Comparison of ENCODE assay signal across 8 cellular contexts in the genomic region with DNA sequence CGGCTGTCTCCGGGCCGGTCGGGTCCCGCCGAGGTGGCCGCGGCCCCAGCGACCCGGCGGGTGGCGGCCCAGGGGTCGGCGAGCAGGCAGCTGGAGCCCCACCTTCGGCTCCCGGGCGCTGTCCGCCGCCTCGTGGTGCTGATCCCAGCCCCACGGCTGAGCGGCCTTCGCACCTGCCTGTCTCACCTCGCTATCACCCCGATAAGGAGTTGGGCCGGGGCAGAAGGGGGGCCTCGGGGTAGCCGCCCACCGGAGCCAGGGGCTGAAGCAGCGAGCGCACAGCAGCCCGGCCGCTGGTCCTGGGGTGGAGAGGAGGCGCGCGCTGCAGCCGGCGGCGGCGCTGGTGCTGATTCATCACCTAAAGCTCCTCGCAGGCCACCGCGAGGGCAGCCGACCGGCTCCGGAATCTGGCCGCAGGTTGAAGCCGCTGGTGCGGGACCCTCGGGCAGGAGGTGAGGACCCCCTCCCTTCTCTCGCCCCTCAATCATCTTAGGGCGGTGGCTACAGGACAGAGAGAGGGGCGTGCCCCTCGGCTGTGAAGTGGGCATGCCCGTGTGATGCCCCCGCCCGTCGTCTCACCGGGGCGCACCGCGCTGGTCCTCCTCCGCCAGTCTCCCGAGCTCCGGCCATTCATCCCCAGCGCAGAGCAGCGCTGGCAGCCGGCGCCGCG. TPM values are rescaled to one million over a fixed set of nuclear protein-coding genes. Genes with fewer than 3 reads are reported as not detected.
DNase-seq lines count a peak whose midpoint lies in the region; ATAC-seq and TF ChIP-seq lines count a peak whose summit lies in the region.

No MANE protein-coding gene starts in this region.

- no peaks in the 10 kb centered on the region for H3K36me3 ChIP-seq in CD4-positive, CD25-positive, alpha-beta regulatory T cell (ENCODE audit: control insufficient read depth, insufficient read depth, low read length)
- no peaks in the 10 kb centered on the region for H3K36me3 ChIP-seq in neural progenitor cell

- H3K4me1 Mint-ChIP-seq in CD4-positive, CD25-positive, alpha-beta regulatory T cell, result peaks cover 0 to 15% (median 0%) of the 10 kb centered on the region in 4 donors
- peaks cover 4% of the 10 kb centered on the region for H3K4me1 Mint-ChIP-seq in neural progenitor cell

- H3K27me3 ChIP-seq in CD4-positive, CD25-positive, alpha-beta regulatory T cell (ENCODE audit: control insufficient read depth, insufficient read depth, low read length), result peaks cover 21% of the 10 kb centered on the region
- H3K27me3 ChIP-seq in neural progenitor cell, result peaks cover 97% of the 10 kb centered on the region

- no peak overlapping the region for H3K4me3 ChIP-seq in CD4-positive, CD25-positive, alpha-beta regulatory T cell (ENCODE audit: low read depth, low read length)
- H3K4me3 ChIP-seq in fibroblast of pulmonary artery (replicated peaks; ENCODE audit: low read depth, low read length), result peak overlapping the region; percentile 10
- H3K4me3 ChIP-seq in neural progenitor cell, result peak overlapping the region; percentile 46

- TF ChIP-seq CTCF in fibroblast of pulmonary artery (IDR thresholded peaks at IDR 0.05; ENCODE audit: low read length, missing control alignments) (no peak), neural progenitor cell (IDR thresholded peaks at IDR 0.05) (peak; percentile 27)

- no peak overlapping the region for H2AFZ ChIP-seq in neural progenitor cell (replicated peaks)

- peaks cover 7% of the 10 kb centered on the region for H3K4me1 ChIP-seq in CD4-positive, CD25-positive, alpha-beta regulatory T cell (ENCODE audit: control insufficient read depth, insufficient read depth, low read length, poor library complexity, severe bottlenecking)
- H3K4me1 ChIP-seq in neural progenitor cell, result peaks cover 18% of the 10 kb centered on the region

- no peaks in the 10 kb centered on the region for H3K36me3 Mint-ChIP-seq in CD4-positive, CD25-positive, alpha-beta regulatory T cell
- H3K36me3 Mint-ChIP-seq in neural progenitor cell, result no peaks in the 10 kb centered on the region

- H3K79me2 ChIP-seq in neural progenitor cell (ENCODE audit: low read depth), result no peaks in the 10 kb centered on the region

- no peak overlapping the region for H3K4me3 Mint-ChIP-seq in CD4-positive, CD25-positive, alpha-beta regulatory T cell
- H3K4me3 Mint-ChIP-seq in neural progenitor cell, result peak overlapping the region; percentile 73

- no peak overlapping the region for H3K27ac Mint-ChIP-seq in CD4-positive, CD25-positive, alpha-beta regulatory T cell
- no peak overlapping the region for H3K27ac Mint-ChIP-seq in neural progenitor cell

- peak in 2 of 3 donors; percentile 10 to 13 for DNase-seq in CD4-positive, CD25-positive, alpha-beta regulatory T cell
- peak; percentile 14 for DNase-seq in activated CD4-positive, alpha-beta T cell treated with anti-CD3 and anti-CD28 coated beads, Interleukin-2, amount 50 U/mL, for 1 hour
- DNase-seq in fibroblast of pulmonary artery (ENCODE audit: low read depth) (peak; percentile 19), neural progenitor cell (ENCODE audit: low spot score) (peak; percentile 85), cortex of kidney (lab: John Stamatoyannopoulos, UW) (no peak)

- no peak overlapping the region for H3K9ac ChIP-seq in neural progenitor cell

- peaks cover 62% of the 10 kb centered on the region for H3K27me3 Mint-ChIP-seq in CD4-positive, CD25-positive, alpha-beta regulatory T cell
- peaks cover 48% of the 10 kb centered on the region for H3K27me3 Mint-ChIP-seq in neural progenitor cell (ENCODE audit: insufficient read depth, low read depth)

- H4K20me1 ChIP-seq in neural progenitor cell (ENCODE audit: low read depth), result peaks cover 41% of the 10 kb centered on the region

- H3K4me2 ChIP-seq in neural progenitor cell, result peak overlapping the region; percentile 89

- no peak overlapping the region for H3K27ac ChIP-seq in CD4-positive, CD25-positive, alpha-beta regulatory T cell (ENCODE audit: insufficient read depth, low read length, poor library complexity, severe bottlenecking)
- no peak overlapping the region for H3K27ac ChIP-seq in neural progenitor cell

- peaks cover 0 to 3% (median 0%) of the 10 kb centered on the region in 7 donors for H3K9me3 Mint-ChIP-seq in CD4-positive, CD25-positive, alpha-beta regulatory T cell
- H3K9me3 Mint-ChIP-seq in neural progenitor cell, result no peaks in the 10 kb centered on the region

- peaks cover 11% of the 10 kb centered on the region for H3F3A ChIP-seq in neural progenitor cell (ENCODE audit: low read depth)

- ATAC-seq in CD4-positive, CD25-positive, alpha-beta regulatory T cell (ENCODE audit: low read depth in 2 of 2), result no peak
- ATAC-seq in HG03432 (IDR thresholded peaks at IDR 0.05; ENCODE audit: unreplicated experiment) (peak; percentile 67), HG03045 (IDR thresholded peaks at IDR 0.05; ENCODE audit: unreplicated experiment) (no peak), GM21529 (IDR thresholded peaks at IDR 0.05; ENCODE audit: unreplicated experiment) (no peak)

- H3K9me3 ChIP-seq in CD4-positive, CD25-positive, alpha-beta regulatory T cell (ENCODE audit: control insufficient read depth in 2 of 2, low read length in 2 of 2), result no peaks in the 10 kb centered on the region
- H3K9me3 ChIP-seq in neural progenitor cell (ENCODE audit: low read depth), result no peaks in the 10 kb centered on the region

RNA-seq across cellular contexts. Expression of gene TRIM67, which starts 0.6 kb away (rescaled TPM):
- not detected for total RNA-seq in CD4-positive, CD25-positive, alpha-beta regulatory T cell
- polyA plus RNA-seq in CD4-positive, CD25-positive, alpha-beta regulatory T cell, result not detected
- total RNA-seq in neural progenitor cell (ENCODE audit: low replicate concordance), result not detected in 2 replicates
